In the genomic region with DNA sequence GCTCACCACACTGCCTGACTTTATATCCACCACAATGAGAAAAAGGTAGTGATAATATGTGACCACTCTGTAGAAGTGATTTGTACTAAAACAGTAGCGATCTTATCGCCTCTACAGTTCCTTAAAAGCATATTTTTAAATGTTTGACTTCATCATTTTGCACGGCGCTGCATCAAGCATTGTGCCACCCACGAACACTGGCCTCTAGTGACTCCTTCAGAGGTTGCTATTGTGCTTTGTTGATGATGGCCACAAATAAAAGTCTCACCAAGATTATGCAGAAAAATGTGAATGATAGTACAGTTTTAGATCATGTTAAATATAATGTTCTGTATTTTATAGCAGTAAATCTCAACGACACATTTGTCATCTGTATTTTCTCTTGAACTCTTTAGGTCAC, we compare ENCODE assay signal across 23 cellular contexts.
DNase-seq lines count a peak whose midpoint lies in the region; ATAC-seq and TF ChIP-seq lines count a peak whose summit lies in the region.
"Had no signal": no experiment of that assay in that cellular context is flagged by ENCODE, and none has a peak within 500 bp of the region (broad histone marks: within the 10 kb centered on the region; RNA-seq: fewer than 3 reads in every experiment).

No MANE protein-coding gene starts in this region.

- H3K27me3 Mint-ChIP-seq in stimulated activated memory B cell treated with anti-CD40 and anti-IgM and Interleukin-4, amounts not matched to agents 10 μg/mL and 1 μg/mL and 100 μg/mL, for 72 hours: no peaks in the 10 kb centered on the region
- no peaks in the 10 kb centered on the region for H3K27me3 Mint-ChIP-seq in nephron progenitor cell (ENCODE audit: low read depth, poor library complexity)
- H3K27me3 Mint-ChIP-seq: CD4-positive, alpha-beta memory T cell; CD4-positive, CD25-positive, alpha-beta regulatory T cell; CD8-positive, alpha-beta memory T cell had no signal

- H3K4me1 Mint-ChIP-seq in stimulated activated memory B cell treated with anti-CD40 and anti-IgM and Interleukin-4, amounts not matched to agents 10 μg/mL and 1 μg/mL and 100 μg/mL, for 72 hours: no peaks in the 10 kb centered on the region
- H3K4me1 Mint-ChIP-seq in nephron progenitor cell: no peaks in the 10 kb centered on the region
- H3K4me1 Mint-ChIP-seq: CD14-positive monocyte; CD4-positive, alpha-beta memory T cell; CD4-positive, CD25-positive, alpha-beta regulatory T cell; CD8-positive, alpha-beta memory T cell had no signal

- H3K4me3 Mint-ChIP-seq in stimulated activated memory B cell treated with anti-CD40 and anti-IgM and Interleukin-4, amounts not matched to agents 10 μg/mL and 1 μg/mL and 100 μg/mL, for 72 hours: no peak overlapping the region
- no peak overlapping the region for H3K4me3 Mint-ChIP-seq in nephron progenitor cell
- H3K4me3 Mint-ChIP-seq: CD14-positive monocyte; CD4-positive, alpha-beta memory T cell; CD4-positive, CD25-positive, alpha-beta regulatory T cell; CD8-positive, alpha-beta memory T cell had no signal

- peaks cover 3% of the 10 kb centered on the region for H3K9me3 Mint-ChIP-seq in stimulated activated memory B cell treated with anti-CD40 and anti-IgM and Interleukin-4, amounts not matched to agents 10 μg/mL and 1 μg/mL and 100 μg/mL, for 72 hours
- H3K9me3 Mint-ChIP-seq in nephron progenitor cell: no peaks in the 10 kb centered on the region

- no peak overlapping the region for H3K27ac Mint-ChIP-seq in stimulated activated memory B cell treated with anti-CD40 and anti-IgM and Interleukin-4, amounts not matched to agents 10 μg/mL and 1 μg/mL and 100 μg/mL, for 72 hours
- H3K27ac Mint-ChIP-seq in nephron progenitor cell: no peak overlapping the region
- H3K27ac Mint-ChIP-seq: CD14-positive monocyte; CD4-positive, alpha-beta memory T cell; CD4-positive, CD25-positive, alpha-beta regulatory T cell; CD8-positive, alpha-beta memory T cell had no signal

- TF ChIP-seq CTCF in nephron progenitor cell (IDR thresholded peaks at IDR 0.05): no peak

- no peaks in the 10 kb centered on the region for H3K36me3 Mint-ChIP-seq in stimulated activated memory B cell treated with anti-CD40 and anti-IgM and Interleukin-4, amounts not matched to agents 10 μg/mL and 1 μg/mL and 100 μg/mL, for 72 hours
- no peaks in the 10 kb centered on the region for H3K36me3 Mint-ChIP-seq in nephron progenitor cell (ENCODE audit: low read depth)
- H3K36me3 Mint-ChIP-seq: CD14-positive monocyte; CD4-positive, alpha-beta memory T cell; CD4-positive, CD25-positive, alpha-beta regulatory T cell; CD8-positive, alpha-beta memory T cell had no signal

- peak; percentile 6 for ATAC-seq in stimulated activated memory B cell treated with anti-CD40 and anti-IgM and Interleukin-4, amounts not matched to agents 10 μg/mL and 1 μg/mL and 100 μg/mL, for 72 hours
- ATAC-seq: A549, GM12878 had no signal

- peak; percentile 20 for DNase-seq in Ammon's horn (ENCODE audit: low spot score)
- peak; percentile 29 for DNase-seq in OCI-M1 (lab: John Stamatoyannopoulos, UW)
- peak; percentile 26 for DNase-seq in globus pallidus (ENCODE audit: low spot score)
- no peak for DNase-seq in RKO (ENCODE audit: low spot score)
- no peak for DNase-seq in Kasumi-1 (lab: John Stamatoyannopoulos, UW)
- DNase-seq in nephron progenitor cell: no peak
- DNase-seq: AML-193; BE2C; C1 segment of cervical spinal cord; CD4-positive, alpha-beta memory T cell; CD4-positive, CD25-positive, alpha-beta regulatory T cell; CD8-positive, alpha-beta memory T cell; COR-L47; DMS 273 treated with DMSO at 0.1 percent for 48 hours; DMS153; DMS79; DND-41; EL; GDM1 had no signal

Comparison
In these comparisons a context has a peak if more than half of its experiments do, and no peak if none do; other contexts are left out.
1. DNase-seq: peak in Ammon's horn (single experiment), OCI-M1 (single experiment) and globus pallidus (single experiment); none in RKO (single experiment), Kasumi-1 (0 of 2) and nephron progenitor cell (single experiment).